In the genomic region with DNA sequence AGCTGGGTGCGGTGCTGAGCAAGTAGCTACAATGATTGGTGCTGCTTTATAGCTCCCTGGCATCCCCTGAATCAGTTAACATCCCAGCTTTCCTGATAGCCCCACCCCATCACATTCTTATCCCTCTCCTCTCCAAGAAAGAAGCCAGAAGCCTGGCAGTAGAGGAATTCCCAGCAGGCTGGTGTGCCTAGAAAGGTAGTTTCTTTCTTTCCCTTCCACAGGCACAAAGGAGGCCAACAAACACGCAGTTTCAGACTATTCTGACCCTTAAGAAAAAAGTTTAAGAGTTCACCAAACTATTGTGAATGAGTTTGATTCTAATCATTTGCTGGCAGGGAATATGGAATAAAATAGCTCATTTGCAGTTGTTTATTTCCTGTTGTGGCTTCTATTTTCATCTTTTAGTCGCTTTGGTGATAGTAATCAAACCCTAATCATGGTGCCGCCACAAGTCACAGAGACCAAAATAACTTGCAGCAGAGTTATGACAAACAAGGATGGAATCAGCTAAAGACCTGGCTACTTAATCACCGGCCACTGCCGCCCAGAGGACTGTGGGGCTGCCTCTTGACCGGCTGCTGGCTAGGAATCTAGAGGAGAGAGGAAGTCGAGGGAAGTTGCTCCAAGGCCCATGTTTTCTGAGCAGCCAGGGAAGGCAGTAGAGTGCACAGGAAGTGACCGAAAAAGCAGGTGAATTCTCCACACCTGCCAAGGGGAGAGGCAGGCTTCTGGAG, we compare ENCODE assay signal across 9 cellular contexts. TPM values are rescaled to one million over a fixed set of nuclear protein-coding genes. Genes with fewer than 3 reads are reported as not detected.
DNase-seq lines count a peak whose midpoint lies in the region; ATAC-seq, FAIRE-seq and TF ChIP-seq lines count a peak whose summit lies in the region.
"Had no signal": no experiment of that assay in that cellular context is flagged by ENCODE, and none has a peak within 500 bp of the region (broad histone marks: within the 10 kb centered on the region; RNA-seq: fewer than 3 reads in every experiment).

No MANE protein-coding gene starts in this region.

- H3K27ac ChIP-seq in A549 (peak overlapping the region; percentile 49 to 99; a peak in 5 of 6 replicates), coronary artery (peak overlapping the region; percentile 83 to 92)

- no peak for FAIRE-seq in A549 (lab: Jason Lieb, UNC)

- ATAC-seq in A549: peak in 1 of 2 experiments; percentile 7; a peak in 1 of 6 replicates
- ATAC-seq in activated naive CD8-positive, alpha-beta T cell treated with anti-CD3 and anti-CD28 coated beads, Interleukin-2, amount 50 U/mL, for 24 hours: no peak
- ATAC-seq in HG03159 (IDR thresholded peaks at IDR 0.05; ENCODE audit: unreplicated experiment): no peak
- ATAC-seq in GM18519 (IDR thresholded peaks at IDR 0.05; ENCODE audit: low FRiP score, unreplicated experiment): no peak

- H3K4me2 ChIP-seq in A549: peak overlapping the region; percentile 48

- no peaks in the 10 kb centered on the region for H3K27me3 ChIP-seq in mucosa of stomach (ENCODE audit: control insufficient read depth, insufficient read depth, low read length)

- TF ChIP-seq RAD21 in A549 (conservative IDR thresholded peaks at IDR 0.05 in 1 of 2, IDR thresholded peaks at IDR 0.05 in 1 of 2) (no peak), Ishikawa (IDR thresholded peaks at IDR 0.05; ENCODE audit: low read depth) (peak; percentile 14; the same call in 1 of the 2 replicates)

- no peaks in the 10 kb centered on the region for H3K9me3 Mint-ChIP-seq in activated naive CD8-positive, alpha-beta T cell treated with anti-CD3 and anti-CD28 coated beads, Interleukin-2, amount 50 U/mL, for 24 hours

- TF ChIP-seq CTCF in A549 (IDR thresholded peaks at IDR 0.05): no peak
- TF ChIP-seq CTCF in coronary artery (IDR thresholded peaks at IDR 0.05): no peak

- TF ChIP-seq POLR2A in A549 (IDR thresholded peaks at IDR 0.05; ENCODE audit: low read length): no peak

- CTCF ChIA-PET in A549 (lab: Yijun Ruan, JAX): interaction anchor here (0.7 kb wide), 1 partner anchor 1067 kb away, joined by 3 read pairs; no protein-coding TSS in a partner anchor

- no peak overlapping the region for H3K4me3 Mint-ChIP-seq in activated naive CD8-positive, alpha-beta T cell treated with anti-CD3 and anti-CD28 coated beads, Interleukin-2, amount 50 U/mL, for 24 hours

- peak overlapping the region; percentile 32 for H3K9ac ChIP-seq in mucosa of stomach (ENCODE audit: low read length)

- 47% methylated on average over 9 of the region's 9 CpGs for WGBS in A549 (ENCODE audit: missing lambda C conversion rate)

- DNase-seq in A549 (ENCODE audit: low read depth in 1 of 2, low spot score in 1 of 2) (no peak), coronary artery (ENCODE audit: low spot score) (peak; percentile 88), foreskin melanocyte (no peak)
- no peak for DNase-seq in activated naive CD8-positive, alpha-beta T cell treated with anti-CD3 and anti-CD28 coated beads, Interleukin-2, amount 50 U/mL, for 24 hours
- DNase-seq: NCI-H524 treated with DMSO at 0.1 percent for 48 hours had no signal

- TF ChIP-seq EP300 in A549 (IDR thresholded peaks at IDR 0.05) (no peak), Ishikawa (IDR thresholded peaks at IDR 0.05; ENCODE audit: borderline replicate concordance) (no peak)

- POLR2A ChIA-PET in A549 (lab: Yijun Ruan, JAX): no interaction called here

- H3K9me3 ChIP-seq in A549: no peaks in the 10 kb centered on the region
- H3K9me3 ChIP-seq in mucosa of stomach (ENCODE audit: control insufficient read depth, low read length): no peaks in the 10 kb centered on the region

- H3K4me1 ChIP-seq in A549 (peaks cover 42% of the 10 kb centered on the region), mucosa of stomach (ENCODE audit: control insufficient read depth, insufficient read depth, low read length) (peaks cover 28% of the 10 kb centered on the region)

- no peak overlapping the region for H3K27ac Mint-ChIP-seq in activated naive CD8-positive, alpha-beta T cell treated with anti-CD3 and anti-CD28 coated beads, Interleukin-2, amount 50 U/mL, for 24 hours

- H3K36me3 Mint-ChIP-seq in activated naive CD8-positive, alpha-beta T cell treated with anti-CD3 and anti-CD28 coated beads, Interleukin-2, amount 50 U/mL, for 24 hours (ENCODE audit: low read depth): no peaks in the 10 kb centered on the region

- peaks cover 2% of the 10 kb centered on the region for H3K27me3 Mint-ChIP-seq in activated naive CD8-positive, alpha-beta T cell treated with anti-CD3 and anti-CD28 coated beads, Interleukin-2, amount 50 U/mL, for 24 hours

- H3K36me3 ChIP-seq in mucosa of stomach (ENCODE audit: control insufficient read depth, insufficient read depth, low read length): no peaks in the 10 kb centered on the region

- no peak overlapping the region for H3K4me3 ChIP-seq in A549
- H3K4me3 ChIP-seq in coronary artery: peak overlapping the region; percentile 18
- H3K4me3 ChIP-seq in mucosa of stomach (ENCODE audit: low read length): no peak overlapping the region

- H3K4me1 Mint-ChIP-seq in activated naive CD8-positive, alpha-beta T cell treated with anti-CD3 and anti-CD28 coated beads, Interleukin-2, amount 50 U/mL, for 24 hours: peaks cover 25% of the 10 kb centered on the region

TF ChIP-seq in A549, 52 proteins besides CTCF, POLR2A, EP300 and RAD21:
- no peak for TF ChIP-seq MYC (IDR thresholded peaks at IDR 0.05; ENCODE audit: borderline replicate concordance, low read length)
- no peak for TF ChIP-seq PHF8 (IDR thresholded peaks at IDR 0.05; ENCODE audit: borderline replicate concordance, low read depth)
- TF ChIP-seq CHD2 (IDR thresholded peaks at IDR 0.05; ENCODE audit: low read length, partially characterized antibody): no peak
- no peak for TF ChIP-seq RCOR1 (IDR thresholded peaks at IDR 0.05; ENCODE audit: low read depth, low read length)
- no peak for TF ChIP-seq POLR2AphosphoS2 (conservative IDR thresholded peaks at IDR 0.05; ENCODE audit: low read length)
- no peak for TF ChIP-seq SMC3 (IDR thresholded peaks at IDR 0.05)
- TF ChIP-seq CEBPB (IDR thresholded peaks at IDR 0.05): no peak
- no peak for TF ChIP-seq ZNF302 (CRISPR knock-in tag; IDR thresholded peaks at IDR 0.05)

TF ChIP-seq in Ishikawa, 13 proteins besides CTCF, POLR2A, EP300 and RAD21:
- TF ChIP-seq, protein P1, sequence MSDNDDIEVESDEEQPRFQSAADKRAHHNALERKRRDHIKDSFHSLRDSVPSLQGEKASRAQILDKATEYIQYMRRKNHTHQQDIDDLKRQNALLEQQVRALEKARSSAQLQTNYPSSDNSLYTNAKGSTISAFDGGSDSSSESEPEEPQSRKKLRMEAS (IDR thresholded peaks at IDR 0.05): peak; percentile 37
- TF ChIP-seq CREB1 (IDR thresholded peaks at IDR 0.05; ENCODE audit: low read depth): no peak

RNA-seq across cellular contexts. Expression of a gene that starts 4.9 kb away (rescaled TPM):
- polyA plus RNA-seq in A549 (2011; rRNA removed): 18.9 and 19.9 TPM in 2 replicates
- 38.2 and 48.5 TPM in 2 replicates for polyA plus RNA-seq in A549 (2012; cell fraction: cytosol; rRNA removed)
- polyA plus RNA-seq in A549 (2012; cell fraction: nucleus; rRNA removed): 76.0 and 84.4 TPM in 2 replicates
- 26.9 to 29.1 TPM (median 29.0 TPM) in 3 replicates for polyA plus RNA-seq in A549 (2017; fragmentation: RNase III; extraction: RNeasy Plus Mini Kit Qiagen cat#74134 plus additional on column Dnase treatment)
- 51.4 and 52.2 TPM in 2 replicates for polyA minus RNA-seq in A549 (2011; rRNA and poly(A)+ RNA removed)
